In the genomic region with DNA sequence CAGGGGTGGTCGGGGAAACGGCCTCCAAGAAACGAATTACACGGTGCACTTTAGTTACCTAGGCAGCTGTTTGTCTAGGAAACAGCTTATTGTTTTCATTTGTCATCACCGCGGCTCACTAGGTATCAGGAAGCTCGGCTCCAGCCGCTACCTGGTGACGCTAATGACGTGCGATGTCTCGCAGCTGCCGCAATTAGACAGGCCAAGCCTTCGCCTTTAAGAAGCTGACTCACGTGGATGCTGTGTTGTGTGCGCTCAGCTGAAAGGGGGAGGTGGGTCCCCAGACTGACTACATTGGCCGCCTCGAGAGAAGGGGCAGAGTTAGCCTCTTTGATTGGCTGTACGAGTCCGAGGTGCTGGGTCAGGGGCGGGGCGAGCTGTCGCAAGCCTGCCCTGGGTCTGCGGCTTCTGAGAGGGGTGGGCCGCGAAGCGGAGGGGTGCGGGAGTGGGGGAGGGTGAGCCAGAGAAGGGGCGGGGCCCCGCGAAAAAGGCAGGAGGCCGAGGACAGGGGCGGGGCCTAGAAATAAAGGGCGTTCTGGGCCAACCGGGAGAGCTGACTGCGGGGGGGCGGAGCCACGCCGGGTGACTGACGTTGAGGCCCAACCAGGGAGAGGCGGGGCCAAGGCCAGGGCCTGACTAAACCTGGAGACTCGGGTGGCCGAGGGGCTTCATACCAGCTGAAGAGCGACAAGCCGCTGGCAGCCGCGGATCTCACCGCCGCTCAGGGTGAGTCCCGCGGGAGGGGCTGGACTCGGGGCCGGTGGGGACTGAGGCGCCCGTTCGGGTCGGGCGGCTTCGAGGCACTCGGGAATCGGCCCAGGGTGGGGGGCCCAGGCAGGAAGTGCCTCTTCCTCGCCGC, we compare ENCODE assay signal across 1 cellular context.
A peak's percentile ranks its signal among the peaks of the same experiment; 100 is the strongest.
TF ChIP-seq lines count a peak whose summit lies in the region.

A gene (plus strand): TSS at position 671 of the 859 bp plus-strand sequence. CDS start 9,645 bp downstream, outside the sequence.

TF ChIP-seq in K562, 482 proteins besides CTCF, POLR2A, EP300 and RAD21 (continued from another document and continues in another):
- TF ChIP-seq, protein P1, sequence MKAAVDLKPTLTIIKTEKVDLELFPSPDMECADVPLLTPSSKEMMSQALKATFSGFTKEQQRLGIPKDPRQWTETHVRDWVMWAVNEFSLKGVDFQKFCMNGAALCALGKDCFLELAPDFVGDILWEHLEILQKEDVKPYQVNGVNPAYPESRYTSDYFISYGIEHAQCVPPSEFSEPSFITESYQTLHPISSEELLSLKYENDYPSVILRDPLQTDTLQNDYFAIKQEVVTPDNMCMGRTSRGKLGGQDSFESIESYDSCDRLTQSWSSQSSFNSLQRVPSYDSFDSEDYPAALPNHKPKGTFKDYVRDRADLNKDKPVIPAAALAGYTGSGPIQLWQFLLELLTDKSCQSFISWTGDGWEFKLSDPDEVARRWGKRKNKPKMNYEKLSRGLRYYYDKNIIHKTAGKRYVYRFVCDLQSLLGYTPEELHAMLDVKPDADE (conservative IDR thresholded peaks at IDR 0.05; ENCODE audit: control insufficient read depth, low read depth, low read length), result 0 out of 2 replicates have a peak, but pooled peaks have one; percentile 26
- TF ChIP-seq TAL1 (IDR thresholded peaks at IDR 0.05) (0 out of 2 replicates have a peak, but pooled peaks have one; percentile 3), ZNF24 (IDR thresholded peaks at IDR 0.05) (no peak), RFX7 (CRISPR knock-in tag; IDR thresholded peaks at IDR 0.05) (no peak), E2F3 (CRISPR knock-in tag; IDR thresholded peaks at IDR 0.05) (no peak), ZNF668 (CRISPR knock-in tag; IDR thresholded peaks at IDR 0.05) (no peak), SNIP1 (IDR thresholded peaks at IDR 0.05; ENCODE audit: low read depth) (no peak), POLR2AphosphoS5 (IDR thresholded peaks at IDR 0.05; ENCODE audit: control insufficient read depth, insufficient read depth, low read depth, low read length) (peak; percentile 60), LARP7 (IDR thresholded peaks at IDR 0.05) (no peak), ZNF316 (IDR thresholded peaks at IDR 0.05) (peak; percentile 78), EGR1 (conservative IDR thresholded peaks at IDR 0.05) (no peak; the same call in 1 of the 2 replicates), ATF1 (CRISPR knock-in tag; IDR thresholded peaks at IDR 0.05) (no peak), ATF1 (tag; IDR thresholded peaks at IDR 0.05) (peak; percentile 95), KDM2B (CRISPR knock-in tag; IDR thresholded peaks at IDR 0.05) (no peak), CCAR2 (IDR thresholded peaks at IDR 0.05; ENCODE audit: low read depth, low read length) (no peak), CBFB (CRISPR knock-in tag; IDR thresholded peaks at IDR 0.05) (no peak), ILK (tag; IDR thresholded peaks at IDR 0.05; ENCODE audit: borderline replicate concordance, low read depth) (no peak), MCM3 (IDR thresholded peaks at IDR 0.05) (no peak), HMG20B (CRISPR knock-in tag; IDR thresholded peaks at IDR 0.05) (no peak), FOXK1 (CRISPR knock-in tag; IDR thresholded peaks at IDR 0.05; ENCODE audit: borderline replicate concordance) (no peak), ZNF77 (CRISPR knock-in tag; IDR thresholded peaks at IDR 0.05) (no peak), ZNF696 (CRISPR knock-in tag; conservative IDR thresholded peaks at IDR 0.05) (no peak), PURB (CRISPR knock-in tag; IDR thresholded peaks at IDR 0.05; ENCODE audit: low read depth) (no peak), NR1H2 (CRISPR knock-in tag; IDR thresholded peaks at IDR 0.05) (no peak; the same call in 1 of the 2 replicates), DNMT1 (IDR thresholded peaks at IDR 0.05) (no peak), ZBTB17 (CRISPR knock-in tag; IDR thresholded peaks at IDR 0.05) (no peak), ETV6 (IDR thresholded peaks at IDR 0.05; ENCODE audit: borderline replicate concordance in 1 of 2, low read depth in 2 of 2, low read length in 1 of 2) (no peak), ETV6 (CRISPR knock-in tag; IDR thresholded peaks at IDR 0.05; ENCODE audit: borderline replicate concordance) (0 out of 2 replicates have a peak, but pooled peaks have one; percentile 44), ZFX (CRISPR knock-in tag; IDR thresholded peaks at IDR 0.05) (peak; percentile 91), HNRNPK (IDR thresholded peaks at IDR 0.05; ENCODE audit: low read depth, low read length, poor library complexity, severe bottlenecking) (no peak), SAP30 (IDR thresholded peaks at IDR 0.05; ENCODE audit: borderline replicate concordance, insufficient read depth, low read depth, low read length, poor library complexity, severe bottlenecking) (no peak), RBFOX2 (IDR thresholded peaks at IDR 0.05; ENCODE audit: low read depth, low read length) (peak; percentile 81), RUNX1 (IDR thresholded peaks at IDR 0.05; ENCODE audit: low read depth) (no peak), XRCC3 (IDR thresholded peaks at IDR 0.05) (no peak), MIER1 (IDR thresholded peaks at IDR 0.05; ENCODE audit: low read depth) (no peak), POLR3A (IDR thresholded peaks at IDR 0.05; ENCODE audit: borderline replicate concordance, extremely low read depth, insufficient read depth, insufficient read length) (no peak), CBX5 (IDR thresholded peaks at IDR 0.05; ENCODE audit: borderline replicate concordance, low read depth) (no peak), RBM15 (IDR thresholded peaks at IDR 0.05; ENCODE audit: insufficient read depth, low read length) (no peak), FOSL1 (tag; conservative IDR thresholded peaks at IDR 0.05) (peak; percentile 78), NFATC3 (IDR thresholded peaks at IDR 0.05) (no peak), KDM5B (IDR thresholded peaks at IDR 0.05; ENCODE audit: insufficient replicate concordance, low read depth, low read length) (no peak), ZNF23 (CRISPR knock-in tag; IDR thresholded peaks at IDR 0.05) (no peak), TBP (optimal IDR thresholded peaks at IDR 0.05; ENCODE audit: low read depth, low read length) (no peak), DIDO1 (tag; IDR thresholded peaks at IDR 0.05; ENCODE audit: low read depth) (no peak), ZEB2 (IDR thresholded peaks at IDR 0.05) (peak; percentile 58; the same call in 1 of the 2 replicates), KLF13 (tag; IDR thresholded peaks at IDR 0.05; ENCODE audit: borderline replicate concordance, low read depth) (no peak), TAF1 (IDR thresholded peaks at IDR 0.05; ENCODE audit: control insufficient read depth, extremely low read depth, insufficient read depth, low read length, severe bottlenecking) (peak; percentile 54), ZNF707 (CRISPR knock-in tag; conservative IDR thresholded peaks at IDR 0.05) (no peak)
- TF ChIP-seq, protein P2, sequence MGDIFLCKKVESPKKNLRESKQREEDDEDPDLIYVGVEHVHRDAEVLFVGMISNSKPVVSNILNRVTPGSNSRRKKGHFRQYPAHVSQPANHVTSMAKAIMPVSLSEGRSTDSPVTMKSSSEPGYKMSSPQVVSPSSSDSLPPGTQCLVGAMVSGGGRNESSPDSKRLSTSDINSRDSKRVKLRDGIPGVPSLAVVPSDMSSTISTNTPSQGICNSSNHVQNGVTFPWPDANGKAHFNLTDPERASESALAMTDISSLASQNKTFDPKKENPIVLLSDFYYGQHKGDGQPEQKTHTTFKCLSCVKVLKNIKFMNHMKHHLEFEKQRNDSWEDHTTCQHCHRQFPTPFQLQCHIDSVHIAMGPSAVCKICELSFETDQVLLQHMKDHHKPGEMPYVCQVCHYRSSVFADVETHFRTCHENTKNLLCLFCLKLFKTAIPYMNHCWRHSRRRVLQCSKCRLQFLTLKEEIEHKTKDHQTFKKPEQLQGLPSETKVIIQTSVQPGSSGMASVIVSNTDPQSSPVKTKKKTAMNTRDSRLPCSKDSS (IDR thresholded peaks at IDR 0.05; ENCODE audit: low read depth, partially characterized antibody), result no peak
- TF ChIP-seq, protein P3, sequence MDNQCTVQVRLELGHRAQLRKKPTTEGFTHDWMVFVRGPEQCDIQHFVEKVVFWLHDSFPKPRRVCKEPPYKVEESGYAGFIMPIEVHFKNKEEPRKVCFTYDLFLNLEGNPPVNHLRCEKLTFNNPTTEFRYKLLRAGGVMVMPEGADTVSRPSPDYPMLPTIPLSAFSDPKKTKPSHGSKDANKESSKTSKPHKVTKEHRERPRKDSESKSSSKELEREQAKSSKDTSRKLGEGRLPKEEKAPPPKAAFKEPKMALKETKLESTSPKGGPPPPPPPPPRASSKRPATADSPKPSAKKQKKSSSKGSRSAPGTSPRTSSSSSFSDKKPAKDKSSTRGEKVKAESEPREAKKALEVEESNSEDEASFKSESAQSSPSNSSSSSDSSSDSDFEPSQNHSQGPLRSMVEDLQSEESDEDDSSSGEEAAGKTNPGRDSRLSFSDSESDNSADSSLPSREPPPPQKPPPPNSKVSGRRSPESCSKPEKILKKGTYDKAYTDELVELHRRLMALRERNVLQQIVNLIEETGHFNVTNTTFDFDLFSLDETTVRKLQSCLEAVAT (IDR thresholded peaks at IDR 0.05), result no peak
- TF ChIP-seq, protein P4, sequence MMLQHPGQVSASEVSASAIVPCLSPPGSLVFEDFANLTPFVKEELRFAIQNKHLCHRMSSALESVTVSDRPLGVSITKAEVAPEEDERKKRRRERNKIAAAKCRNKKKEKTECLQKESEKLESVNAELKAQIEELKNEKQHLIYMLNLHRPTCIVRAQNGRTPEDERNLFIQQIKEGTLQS (IDR thresholded peaks at IDR 0.05), result peak; percentile 70
- TF ChIP-seq, protein P4 (CRISPR knock-in tag; conservative IDR thresholded peaks at IDR 0.05), result 0 out of 2 replicates have a peak, but pooled peaks have one; percentile 55
- TF ChIP-seq, protein P5, sequence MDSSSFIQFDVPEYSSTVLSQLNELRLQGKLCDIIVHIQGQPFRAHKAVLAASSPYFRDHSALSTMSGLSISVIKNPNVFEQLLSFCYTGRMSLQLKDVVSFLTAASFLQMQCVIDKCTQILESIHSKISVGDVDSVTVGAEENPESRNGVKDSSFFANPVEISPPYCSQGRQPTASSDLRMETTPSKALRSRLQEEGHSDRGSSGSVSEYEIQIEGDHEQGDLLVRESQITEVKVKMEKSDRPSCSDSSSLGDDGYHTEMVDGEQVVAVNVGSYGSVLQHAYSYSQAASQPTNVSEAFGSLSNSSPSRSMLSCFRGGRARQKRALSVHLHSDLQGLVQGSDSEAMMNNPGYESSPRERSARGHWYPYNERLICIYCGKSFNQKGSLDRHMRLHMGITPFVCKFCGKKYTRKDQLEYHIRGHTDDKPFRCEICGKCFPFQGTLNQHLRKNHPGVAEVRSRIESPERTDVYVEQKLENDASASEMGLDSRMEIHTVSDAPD (CRISPR knock-in tag; IDR thresholded peaks at IDR 0.05), result no peak
- TF ChIP-seq, protein P6, sequence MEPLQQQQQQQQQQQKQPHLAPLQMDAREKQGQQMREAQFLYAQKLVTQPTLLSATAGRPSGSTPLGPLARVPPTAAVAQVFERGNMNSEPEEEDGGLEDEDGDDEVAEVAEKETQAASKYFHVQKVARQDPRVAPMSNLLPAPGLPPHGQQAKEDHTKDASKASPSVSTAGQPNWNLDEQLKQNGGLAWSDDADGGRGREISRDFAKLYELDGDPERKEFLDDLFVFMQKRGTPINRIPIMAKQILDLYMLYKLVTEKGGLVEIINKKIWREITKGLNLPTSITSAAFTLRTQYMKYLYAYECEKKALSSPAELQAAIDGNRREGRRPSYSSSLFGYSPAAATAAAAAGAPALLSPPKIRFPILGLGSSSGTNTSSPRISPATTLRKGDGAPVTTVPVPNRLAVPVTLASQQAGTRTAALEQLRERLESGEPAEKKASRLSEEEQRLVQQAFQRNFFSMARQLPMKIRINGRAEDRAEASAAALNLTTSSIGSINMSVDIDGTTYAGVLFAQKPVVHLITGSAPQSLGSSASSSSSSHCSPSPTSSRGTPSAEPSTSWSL (CRISPR knock-in tag; IDR thresholded peaks at IDR 0.05; ENCODE audit: borderline replicate concordance), result no peak
- TF ChIP-seq, protein P7, sequence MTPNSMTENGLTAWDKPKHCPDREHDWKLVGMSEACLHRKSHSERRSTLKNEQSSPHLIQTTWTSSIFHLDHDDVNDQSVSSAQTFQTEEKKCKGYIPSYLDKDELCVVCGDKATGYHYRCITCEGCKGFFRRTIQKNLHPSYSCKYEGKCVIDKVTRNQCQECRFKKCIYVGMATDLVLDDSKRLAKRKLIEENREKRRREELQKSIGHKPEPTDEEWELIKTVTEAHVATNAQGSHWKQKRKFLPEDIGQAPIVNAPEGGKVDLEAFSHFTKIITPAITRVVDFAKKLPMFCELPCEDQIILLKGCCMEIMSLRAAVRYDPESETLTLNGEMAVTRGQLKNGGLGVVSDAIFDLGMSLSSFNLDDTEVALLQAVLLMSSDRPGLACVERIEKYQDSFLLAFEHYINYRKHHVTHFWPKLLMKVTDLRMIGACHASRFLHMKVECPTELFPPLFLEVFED (CRISPR knock-in tag; conservative IDR thresholded peaks at IDR 0.05), result no peak
- TF ChIP-seq, protein P8, sequence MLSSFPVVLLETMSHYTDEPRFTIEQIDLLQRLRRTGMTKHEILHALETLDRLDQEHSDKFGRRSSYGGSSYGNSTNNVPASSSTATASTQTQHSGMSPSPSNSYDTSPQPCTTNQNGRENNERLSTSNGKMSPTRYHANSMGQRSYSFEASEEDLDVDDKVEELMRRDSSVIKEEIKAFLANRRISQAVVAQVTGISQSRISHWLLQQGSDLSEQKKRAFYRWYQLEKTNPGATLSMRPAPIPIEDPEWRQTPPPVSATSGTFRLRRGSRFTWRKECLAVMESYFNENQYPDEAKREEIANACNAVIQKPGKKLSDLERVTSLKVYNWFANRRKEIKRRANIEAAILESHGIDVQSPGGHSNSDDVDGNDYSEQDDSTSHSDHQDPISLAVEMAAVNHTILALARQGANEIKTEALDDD (IDR thresholded peaks at IDR 0.05), result no peak
- TF ChIP-seq, protein P9, sequence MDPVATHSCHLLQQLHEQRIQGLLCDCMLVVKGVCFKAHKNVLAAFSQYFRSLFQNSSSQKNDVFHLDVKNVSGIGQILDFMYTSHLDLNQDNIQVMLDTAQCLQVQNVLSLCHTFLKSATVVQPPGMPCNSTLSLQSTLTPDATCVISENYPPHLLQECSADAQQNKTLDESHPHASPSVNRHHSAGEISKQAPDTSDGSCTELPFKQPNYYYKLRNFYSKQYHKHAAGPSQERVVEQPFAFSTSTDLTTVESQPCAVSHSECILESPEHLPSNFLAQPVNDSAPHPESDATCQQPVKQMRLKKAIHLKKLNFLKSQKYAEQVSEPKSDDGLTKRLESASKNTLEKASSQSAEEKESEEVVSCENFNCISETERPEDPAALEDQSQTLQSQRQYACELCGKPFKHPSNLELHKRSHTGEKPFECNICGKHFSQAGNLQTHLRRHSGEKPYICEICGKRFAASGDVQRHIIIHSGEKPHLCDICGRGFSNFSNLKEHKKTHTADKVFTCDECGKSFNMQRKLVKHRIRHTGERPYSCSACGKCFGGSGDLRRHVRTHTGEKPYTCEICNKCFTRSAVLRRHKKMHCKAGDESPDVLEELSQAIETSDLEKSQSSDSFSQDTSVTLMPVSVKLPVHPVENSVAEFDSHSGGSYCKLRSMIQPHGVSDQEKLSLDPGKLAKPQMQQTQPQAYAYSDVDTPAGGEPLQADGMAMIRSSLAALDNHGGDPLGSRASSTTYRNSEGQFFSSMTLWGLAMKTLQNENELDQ (CRISPR knock-in tag; IDR thresholded peaks at IDR 0.05; ENCODE audit: borderline replicate concordance), result no peak
